In the genomic region with DNA sequence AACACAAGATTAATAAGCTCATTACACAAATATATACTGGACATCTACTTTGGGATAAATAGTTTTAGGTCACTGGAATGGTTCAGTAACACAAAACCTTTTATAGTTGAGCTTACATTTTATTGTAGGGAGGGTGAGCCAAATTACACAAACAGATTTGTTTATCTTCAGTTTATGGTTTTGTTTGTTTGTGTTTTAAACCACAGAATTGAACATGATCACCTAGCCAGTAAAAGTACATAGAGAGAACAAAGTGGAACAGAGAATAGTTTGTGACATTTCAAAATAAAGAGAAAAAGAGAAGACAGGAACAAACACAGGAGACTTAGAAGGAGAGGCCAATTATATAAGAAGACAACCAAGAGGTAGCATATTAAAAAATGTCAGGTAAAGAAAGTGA, we compare ENCODE assay signal across 17 cellular contexts.
DNase-seq lines count a peak whose midpoint lies in the region; ATAC-seq and TF ChIP-seq lines count a peak whose summit lies in the region.
"Had no signal": no experiment of that assay in that cellular context is flagged by ENCODE, and none has a peak within 500 bp of the region (broad histone marks: within the 10 kb centered on the region; RNA-seq: fewer than 3 reads in every experiment).

No MANE protein-coding gene starts in this region.

- no peak overlapping the region for H3K4me3 ChIP-seq in fibroblast of villous mesenchyme (ENCODE audit: low read depth, low read length)
- H3K4me3 ChIP-seq: GM23338, K562 had no signal

- ATAC-seq in GM19351 (IDR thresholded peaks at IDR 0.05; ENCODE audit: unreplicated experiment) (no peak), HG03469 (IDR thresholded peaks at IDR 0.05; ENCODE audit: unreplicated experiment) (no peak)
- ATAC-seq: GM23338, K562 had no signal

- DNase-seq in H4 (ENCODE audit: low spot score) = peak; percentile 51
- DNase-seq in NCI-H2029 (lab: John Stamatoyannopoulos, UW) = peak; percentile 10
- peak; percentile 16 for DNase-seq in SW480 (ENCODE audit: low spot score)
- DNase-seq in fibroblast of villous mesenchyme (ENCODE audit: low read depth) = peak; percentile 11
- DNase-seq in NCI-H2107 (lab: John Stamatoyannopoulos, UW) = no peak
- DNase-seq in activated CD4-positive, alpha-beta T cell treated with anti-CD3 and anti-CD28 coated beads, Interleukin-2, amount 50 U/mL, for 4 hours = no peak
- DNase-seq: ACHN; BE2C; C1 segment of cervical spinal cord; Caco-2; CD4-positive, alpha-beta T cell; H7; IMR-90 had no signal

- no peak for TF ChIP-seq CTCF in fibroblast of villous mesenchyme (IDR thresholded peaks at IDR 0.05; ENCODE audit: insufficient read depth, low read depth, low read length)

Comparison
In these comparisons a context has a peak if more than half of its experiments do, and no peak if none do; other contexts are left out.
1. DNase-seq: peak in H4 (single experiment), NCI-H2029 (single experiment), SW480 (single experiment) and fibroblast of villous mesenchyme (single experiment); none in NCI-H2107 (single experiment) and activated CD4-positive, alpha-beta T cell treated with anti-CD3 and anti-CD28 coated beads, Interleukin-2, amount 50 U/mL, for 4 hours (0 of 2).